Comparison of ENCODE assay signal across 8 cellular contexts in the genomic region with DNA sequence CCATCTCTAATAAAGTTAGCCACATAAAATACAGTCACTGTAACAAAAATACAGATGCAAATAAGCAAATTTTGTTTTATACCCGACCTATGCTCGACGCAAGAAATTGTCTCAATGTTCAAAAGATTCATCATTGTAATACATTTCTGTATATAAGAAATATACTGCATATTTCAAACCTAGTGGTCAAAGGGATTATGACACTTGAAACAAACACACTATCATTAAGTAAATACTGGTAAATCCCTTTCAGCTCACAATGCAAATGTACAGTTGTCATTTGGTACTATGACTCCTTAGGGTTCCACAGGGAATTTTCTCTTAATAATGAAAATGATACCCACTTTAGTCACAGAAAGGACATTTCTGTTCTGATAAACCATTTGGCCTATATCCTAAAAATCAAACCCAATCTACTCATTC. TPM values are rescaled to one million over a fixed set of nuclear protein-coding genes. Genes with fewer than 3 reads are reported as not detected.
DNase-seq lines count a peak whose midpoint lies in the region; ATAC-seq and TF ChIP-seq lines count a peak whose summit lies in the region.

No MANE protein-coding gene starts in this region.

- no peaks in the 10 kb centered on the region for H3K9me3 ChIP-seq in esophagus muscularis mucosa
- no peaks in the 10 kb centered on the region for H3K9me3 ChIP-seq in gastrocnemius medialis

- H3K27me3 ChIP-seq in esophagus muscularis mucosa (no peaks in the 10 kb centered on the region), gastrocnemius medialis (no peaks in the 10 kb centered on the region)

- 48% methylated on average over 3 of the region's 3 CpGs for WGBS in esophagus muscularis mucosa

- in situ Hi-C loops in gastrocnemius medialis (cut with MboI; ENCODE audit: low sequenced_read_pairs in 4 of 4) = loop anchor here in 2 of 4 donors (10.0 to 25.0 kb wide), 4 partner anchors 48 to 112 kb away; no protein-coding TSS in a partner anchor

- H3K27ac ChIP-seq in esophagus muscularis mucosa (replicated peaks in 1 of 4) (peak overlapping the region in 2 of 4 donors; percentile 96 to 98), gastrocnemius medialis (peak overlapping the region in 3 of 4 donors; percentile 98 to 100 (median 99))

- no peak overlapping the region for H3K4me3 ChIP-seq in esophagus muscularis mucosa
- no peak overlapping the region for H3K4me3 ChIP-seq in gastrocnemius medialis

- no peak for ATAC-seq in gastrocnemius medialis
- ATAC-seq in HG03095 (IDR thresholded peaks at IDR 0.05; ENCODE audit: unreplicated experiment) = no peak
- ATAC-seq in GM21723 (IDR thresholded peaks at IDR 0.05; ENCODE audit: unreplicated experiment) = no peak
- ATAC-seq in GM18867 (IDR thresholded peaks at IDR 0.05; ENCODE audit: unreplicated experiment) = no peak

- TF ChIP-seq POLR2A in esophagus muscularis mucosa (IDR thresholded peaks at IDR 0.05; ENCODE audit: low read depth) (no peak), gastrocnemius medialis (IDR thresholded peaks at IDR 0.05) (no peak)

- no peak for TF ChIP-seq EP300 in esophagus muscularis mucosa (IDR thresholded peaks at IDR 0.05)

- DNase-seq in AG09319 (ENCODE audit: extremely low read depth, low read depth) (no peak), SHP77 treated with DMSO at 0.1 percent for 48 hours (lab: John Stamatoyannopoulos, UW) (peak; percentile 20), esophagus muscularis mucosa (ENCODE audit: extremely low spot score) (no peak), gastrocnemius medialis (no peak)

- intact Hi-C loops in esophagus muscularis mucosa (cut with DNase I) (no loop called here), gastrocnemius medialis (cut with DNase I; ENCODE audit: low total_unique reads) (no loop called here)

- TF ChIP-seq CTCF in AG09319 (IDR thresholded peaks at IDR 0.05; ENCODE audit: low read depth, low read length) = peak; percentile 30
- TF ChIP-seq CTCF in GM12874 (IDR thresholded peaks at IDR 0.05; ENCODE audit: insufficient read depth, low read depth, low read length) = 0 out of 2 replicates have a peak, but pooled peaks have one; percentile 12
- peak; percentile 40 to 66 (median 48) for TF ChIP-seq CTCF in esophagus muscularis mucosa (IDR thresholded peaks at IDR 0.05)
- peak; percentile 34 to 58 (median 39) for TF ChIP-seq CTCF in gastrocnemius medialis (IDR thresholded peaks at IDR 0.05 in 4 of 5, conservative IDR thresholded peaks at IDR 0.05 in 1 of 5)

- H3K36me3 ChIP-seq in esophagus muscularis mucosa (no peaks in the 10 kb centered on the region), gastrocnemius medialis (no peaks in the 10 kb centered on the region)

- H3K4me1 ChIP-seq in esophagus muscularis mucosa (peaks cover 13 to 39% (median 30%) of the 10 kb centered on the region in 4 donors), gastrocnemius medialis (peaks cover 37 to 61% of the 10 kb centered on the region in 2 donors)

RNA-seq across cellular contexts. Expression of gene HIVEP2, which starts 2.2 kb away (rescaled TPM):
- total RNA-seq in esophagus muscularis mucosa (10 to 100 TPM; 20.3 to 29.3 (median 22.1) TPM), gastrocnemius medialis (10 to 100 TPM; 15.9 to 29.4 (median 25.3) TPM)
